In the genomic region with DNA sequence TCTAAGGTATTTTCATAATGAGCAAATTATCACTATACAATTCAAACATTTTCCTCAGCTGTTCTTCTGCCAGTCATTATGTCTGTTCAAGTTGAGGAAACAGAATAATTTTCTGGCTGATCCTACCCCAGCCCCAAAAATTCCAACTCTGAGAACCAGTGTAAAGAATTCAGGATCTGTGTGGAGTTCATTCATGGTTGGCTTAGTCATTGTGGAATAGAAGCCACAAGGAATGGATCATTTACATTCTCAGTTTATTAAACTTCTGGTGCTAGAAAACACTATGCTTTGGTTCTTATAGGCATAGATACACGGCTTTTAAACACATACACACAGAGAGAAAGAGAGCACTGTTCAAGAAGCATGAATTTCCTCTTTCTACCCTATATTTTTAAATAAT, we compare ENCODE assay signal across 18 cellular contexts.
DNase-seq lines count a peak whose midpoint lies in the region; ATAC-seq, FAIRE-seq and TF ChIP-seq lines count a peak whose summit lies in the region.
"Had no signal": no experiment of that assay in that cellular context is flagged by ENCODE, and none has a peak within 500 bp of the region (broad histone marks: within the 10 kb centered on the region; RNA-seq: fewer than 3 reads in every experiment).

No MANE protein-coding gene starts in this region.

- H3K36me3 Mint-ChIP-seq in CD8-positive, alpha-beta T cell, result no peaks in the 10 kb centered on the region
- H3K36me3 Mint-ChIP-seq: activated naive CD4-positive, alpha-beta T cell treated with anti-CD3 and anti-CD28 coated beads, Interleukin-2, amount 10 ng/mL, durations not matched to agents 7 days and 5 days had no signal

- no peak for FAIRE-seq in HTR-8/SVneo (lab: Jason Lieb, UNC)
- FAIRE-seq: endometrium had no signal

- H3K27me3 ChIP-seq in CD8-positive, alpha-beta T cell (ENCODE audit: insufficient read depth, low read length), result no peaks in the 10 kb centered on the region
- H3K27me3 ChIP-seq: suprapubic skin had no signal

- no peaks in the 10 kb centered on the region for H3K4me1 ChIP-seq in CD8-positive, alpha-beta T cell (ENCODE audit: insufficient read depth, low read length)

- H3K27me3 Mint-ChIP-seq in CD8-positive, alpha-beta T cell (ENCODE audit: low read depth), result no peaks in the 10 kb centered on the region
- H3K27me3 Mint-ChIP-seq: activated naive CD4-positive, alpha-beta T cell treated with anti-CD3 and anti-CD28 coated beads, Interleukin-2, amount 10 ng/mL, durations not matched to agents 7 days and 5 days; central memory CD8-positive, alpha-beta T cell had no signal

- DNase-seq in AG08395 (ENCODE audit: low spot score), result peak; percentile 58
- DNase-seq in HTR-8/SVneo (ENCODE audit: insufficient read length, low spot score), result peak; percentile 28
- peak; percentile 78 for DNase-seq in astrocyte of the spinal cord (ENCODE audit: low read depth, low spot score)
- DNase-seq in kidney tubule cell (ENCODE audit: low spot score), result peak; percentile 88
- DNase-seq in NCI-H187 (lab: John Stamatoyannopoulos, UW), result no peak
- no peak for DNase-seq in CD8-positive, alpha-beta T cell
- DNase-seq: activated CD4-positive, CD25-positive, alpha-beta regulatory T cell; activated naive CD4-positive, alpha-beta T cell treated with anti-CD3 and anti-CD28 coated beads, Interleukin-2, amount 10 ng/mL, durations not matched to agents 7 days and 5 days; COR-L47; islet precursor cell; MM.1S; NCI-H2081 treated with DMSO at 0.1 percent for 48 hours; NCI-H82 had no signal

- no peak overlapping the region for H3K27ac Mint-ChIP-seq in CD8-positive, alpha-beta T cell
- H3K27ac Mint-ChIP-seq: activated naive CD4-positive, alpha-beta T cell treated with anti-CD3 and anti-CD28 coated beads, Interleukin-2, amount 10 ng/mL, durations not matched to agents 7 days and 5 days had no signal

- no peak overlapping the region for H3K27ac ChIP-seq in CD8-positive, alpha-beta T cell (ENCODE audit: low read depth, low read length)
- H3K27ac ChIP-seq: suprapubic skin had no signal

- H3K36me3 ChIP-seq in CD8-positive, alpha-beta T cell (ENCODE audit: insufficient read depth, low read length), result no peaks in the 10 kb centered on the region
- H3K36me3 ChIP-seq: suprapubic skin had no signal

- TF ChIP-seq CTCF in astrocyte of the spinal cord (IDR thresholded peaks at IDR 0.05; ENCODE audit: low read depth, low read length), result no peak
- TF ChIP-seq CTCF in CD8-positive, alpha-beta T cell (IDR thresholded peaks at IDR 0.05), result no peak

- H3K9me3 Mint-ChIP-seq in CD8-positive, alpha-beta T cell, result no peaks in the 10 kb centered on the region
- H3K9me3 Mint-ChIP-seq: activated naive CD4-positive, alpha-beta T cell treated with anti-CD3 and anti-CD28 coated beads, Interleukin-2, amount 10 ng/mL, durations not matched to agents 7 days and 5 days; central memory CD8-positive, alpha-beta T cell had no signal

- H3K4me1 Mint-ChIP-seq in CD8-positive, alpha-beta T cell (ENCODE audit: low read depth), result no peaks in the 10 kb centered on the region
- H3K4me1 Mint-ChIP-seq: activated naive CD4-positive, alpha-beta T cell treated with anti-CD3 and anti-CD28 coated beads, Interleukin-2, amount 10 ng/mL, durations not matched to agents 7 days and 5 days; central memory CD8-positive, alpha-beta T cell had no signal

- H3K4me3 ChIP-seq in astrocyte of the spinal cord (ENCODE audit: low read depth, low read length), result no peak overlapping the region
- H3K4me3 ChIP-seq in CD8-positive, alpha-beta T cell (ENCODE audit: low read depth, low read length), result no peak overlapping the region
- H3K4me3 ChIP-seq: suprapubic skin had no signal

- H3K4me3 Mint-ChIP-seq in CD8-positive, alpha-beta T cell, result no peak overlapping the region
- H3K4me3 Mint-ChIP-seq: activated naive CD4-positive, alpha-beta T cell treated with anti-CD3 and anti-CD28 coated beads, Interleukin-2, amount 10 ng/mL, durations not matched to agents 7 days and 5 days; central memory CD8-positive, alpha-beta T cell had no signal

- in situ Hi-C loops in astrocyte of the spinal cord (cut with HindIII; ENCODE audit: low sequenced_read_pairs), result no loop called here

- POLR2A ChIA-PET in CD8-positive, alpha-beta T cell (lab: Charles Lee), result no interaction called here

- ATAC-seq in HG02678 (IDR thresholded peaks at IDR 0.05; ENCODE audit: unreplicated experiment) (no peak), HG03565 (IDR thresholded peaks at IDR 0.05; ENCODE audit: unreplicated experiment) (no peak)
- ATAC-seq in CD8-positive, alpha-beta T cell, result no peak

- CTCF ChIA-PET in CD8-positive, alpha-beta T cell (lab: Charles Lee), result interaction anchor here (1.4 kb wide), 1 partner anchor 9 kb away, joined by 4 read pairs; no protein-coding TSS in a partner anchor

- intact Hi-C loops in CD8-positive, alpha-beta T cell (cut with DNase I, micrococcal nuclease), result no loop called here

- no peaks in the 10 kb centered on the region for H3K9me3 ChIP-seq in CD8-positive, alpha-beta T cell (ENCODE audit: low read length)
- H3K9me3 ChIP-seq: suprapubic skin had no signal

Comparison
In these comparisons a context has a peak if more than half of its experiments do, and no peak if none do; other contexts are left out.
1. DNase-seq: peak in AG08395 (single experiment), HTR-8/SVneo (single experiment), astrocyte of the spinal cord (single experiment) and kidney tubule cell (single experiment); none in NCI-H187 (0 of 2) and CD8-positive, alpha-beta T cell (0 of 7).